ENCODE assay signal across 8 cellular contexts in the genomic region with DNA sequence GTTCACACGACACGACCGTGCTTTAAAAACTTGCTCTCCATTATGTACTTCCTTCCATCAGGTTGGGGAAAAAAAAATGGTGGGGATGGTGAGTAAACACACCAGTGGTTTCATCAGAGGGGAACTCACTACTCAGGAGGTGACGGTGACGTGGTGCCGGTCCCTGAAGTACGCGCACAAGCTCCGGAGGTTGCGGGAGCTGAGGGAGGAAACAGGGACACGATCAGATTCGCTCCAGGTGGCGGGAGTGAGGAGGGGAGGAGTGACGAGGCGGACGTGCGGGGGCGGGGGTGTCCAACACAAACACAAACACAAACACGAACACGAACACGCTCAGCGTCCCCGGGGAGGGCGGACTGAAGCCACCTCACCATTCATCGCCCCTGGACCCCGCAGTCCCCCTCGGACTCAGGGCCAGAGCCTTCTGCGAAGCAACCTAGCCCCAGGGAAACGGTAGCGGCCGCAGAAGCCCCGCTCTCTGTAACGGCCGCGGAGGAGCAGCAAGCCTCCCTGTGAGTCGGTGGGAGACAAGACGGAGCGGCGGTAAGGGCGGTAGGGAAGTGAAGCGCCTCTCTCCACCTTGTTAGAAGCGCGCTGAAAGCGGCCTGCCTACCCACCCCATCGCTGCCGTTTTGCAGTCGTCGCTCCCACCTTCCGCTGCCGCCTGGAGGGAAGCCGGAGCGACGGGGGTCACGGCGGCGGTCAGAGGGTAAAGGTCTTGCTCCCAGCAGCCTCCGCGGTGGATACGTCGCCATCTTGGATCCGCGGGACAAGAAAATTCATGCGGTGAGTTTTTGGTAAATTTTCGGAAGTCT. TPM values are rescaled to one million over a fixed set of nuclear protein-coding genes. Genes with fewer than 3 reads are reported as not detected.
DNase-seq lines count a peak whose midpoint lies in the region; ATAC-seq and TF ChIP-seq lines count a peak whose summit lies in the region.

A gene with protein sequence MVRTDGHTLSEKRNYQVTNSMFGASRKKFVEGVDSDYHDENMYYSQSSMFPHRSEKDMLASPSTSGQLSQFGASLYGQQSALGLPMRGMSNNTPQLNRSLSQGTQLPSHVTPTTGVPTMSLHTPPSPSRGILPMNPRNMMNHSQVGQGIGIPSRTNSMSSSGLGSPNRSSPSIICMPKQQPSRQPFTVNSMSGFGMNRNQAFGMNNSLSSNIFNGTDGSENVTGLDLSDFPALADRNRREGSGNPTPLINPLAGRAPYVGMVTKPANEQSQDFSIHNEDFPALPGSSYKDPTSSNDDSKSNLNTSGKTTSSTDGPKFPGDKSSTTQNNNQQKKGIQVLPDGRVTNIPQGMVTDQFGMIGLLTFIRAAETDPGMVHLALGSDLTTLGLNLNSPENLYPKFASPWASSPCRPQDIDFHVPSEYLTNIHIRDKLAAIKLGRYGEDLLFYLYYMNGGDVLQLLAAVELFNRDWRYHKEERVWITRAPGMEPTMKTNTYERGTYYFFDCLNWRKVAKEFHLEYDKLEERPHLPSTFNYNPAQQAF (plus strand): TSS at position 739 of the 815 bp plus-strand sequence. CDS start 34,794 bp downstream, outside the sequence.

- ATAC-seq in RWPE2 (ENCODE audit: low read depth) = peak; percentile 72
- peak; percentile 88 to 93 for ATAC-seq in natural killer cell treated with Interleukin-12 subunit alpha and Interleukin-12 subunit beta and Interleukin-15 and Interleukin-18, amount 100 ng/mL, for 72 hours

- H3K36me3 ChIP-seq in RWPE2 (ENCODE audit: low read depth) = peaks cover 55% of the 10 kb centered on the region

- H3K9me3 ChIP-seq in RWPE2 (ENCODE audit: severe bottlenecking) = no peaks in the 10 kb centered on the region

- intact Hi-C loops in activated T-helper 2 cell treated with anti-CD3 and anti-CD28 coated beads, Interferon-gamma antibody, Interleukin-2, Interleukin-4, amounts not matched to agents 10 μg/mL and 5 μg/mL and 100 μg/mL, durations not matched to agents 14 hours and 24 hours and 36 hours (cut with micrococcal nuclease) = loop anchor here (1.0 to 5.0 kb wide), 6 partner anchors 74 to 1436 kb away; a partner anchor contains a TSS

- H3K4me3 ChIP-seq in RWPE2 (ENCODE audit: severe bottlenecking) = peak within 1 kb of the TSS; percentile 57

- peak within 1 kb of the TSS; percentile 97 for H3K4me3 Mint-ChIP-seq in activated T-helper 2 cell treated with anti-CD3 and anti-CD28 coated beads, Interferon-gamma antibody, Interleukin-2, Interleukin-4, amounts not matched to agents 10 μg/mL and 5 μg/mL and 100 μg/mL, durations not matched to agents 14 hours and 24 hours and 36 hours (ENCODE audit: low read depth)
- H3K4me3 Mint-ChIP-seq in natural killer cell treated with Interleukin-12 subunit alpha and Interleukin-12 subunit beta and Interleukin-15 and Interleukin-18, amount 100 ng/mL, for 72 hours = peak within 1 kb of the TSS; percentile 100

- H3K36me3 Mint-ChIP-seq in activated T-helper 2 cell treated with anti-CD3 and anti-CD28 coated beads, Interferon-gamma antibody, Interleukin-2, Interleukin-4, amounts not matched to agents 10 μg/mL and 5 μg/mL and 100 μg/mL, durations not matched to agents 14 hours and 24 hours and 36 hours (ENCODE audit: low read depth) = peaks cover 62% of the 10 kb centered on the region
- H3K36me3 Mint-ChIP-seq in natural killer cell treated with Interleukin-12 subunit alpha and Interleukin-12 subunit beta and Interleukin-15 and Interleukin-18, amount 100 ng/mL, for 72 hours = peaks cover 39% of the 10 kb centered on the region

- no peak for TF ChIP-seq CTCF in RWPE2 (IDR thresholded peaks at IDR 0.05; ENCODE audit: poor library complexity, severe bottlenecking)

- H3K9me3 Mint-ChIP-seq in activated T-helper 2 cell treated with anti-CD3 and anti-CD28 coated beads, Interferon-gamma antibody, Interleukin-2, Interleukin-4, amounts not matched to agents 10 μg/mL and 5 μg/mL and 100 μg/mL, durations not matched to agents 14 hours and 24 hours and 36 hours = no peaks in the 10 kb centered on the region
- H3K9me3 Mint-ChIP-seq in natural killer cell treated with Interleukin-12 subunit alpha and Interleukin-12 subunit beta and Interleukin-15 and Interleukin-18, amount 100 ng/mL, for 72 hours = peaks cover 5% of the 10 kb centered on the region

- peak; percentile 87 for DNase-seq in EH (ENCODE audit: low read depth)
- DNase-seq in GOT3 (lab: John Stamatoyannopoulos, UW) = peak; percentile 100
- DNase-seq in LHCN-M2 (ENCODE audit: low read depth) = peak; percentile 85
- DNase-seq in RWPE2 (ENCODE audit: low spot score) = peak; percentile 85
- DNase-seq in activated T-helper 2 cell treated with anti-CD3 and anti-CD28 coated beads, Interferon-gamma antibody, Interleukin-2, Interleukin-4, amounts not matched to agents 10 μg/mL and 5 μg/mL and 100 μg/mL, durations not matched to agents 14 hours and 24 hours and 36 hours (ENCODE audit: low spot score) = peak; percentile 85
- peak; percentile 75 for DNase-seq in fibroblast of peridontal ligament (ENCODE audit: extremely low read depth)
- DNase-seq in natural killer cell treated with Interleukin-12 subunit alpha and Interleukin-12 subunit beta and Interleukin-15 and Interleukin-18, amount 100 ng/mL, for 72 hours (ENCODE audit: low spot score) = peak; percentile 93
- DNase-seq in stimulated activated naive CD4-positive, alpha-beta T cell treated with Interleukin-2 at 50 U/mL for 16 hours (lab: John Stamatoyannopoulos, UW) = peak; percentile 91

- peaks cover 45% of the 10 kb centered on the region for H3K4me1 Mint-ChIP-seq in activated T-helper 2 cell treated with anti-CD3 and anti-CD28 coated beads, Interferon-gamma antibody, Interleukin-2, Interleukin-4, amounts not matched to agents 10 μg/mL and 5 μg/mL and 100 μg/mL, durations not matched to agents 14 hours and 24 hours and 36 hours (ENCODE audit: low read depth)
- peaks cover 47 to 60% of the 10 kb centered on the region in 2 donors for H3K4me1 Mint-ChIP-seq in natural killer cell treated with Interleukin-12 subunit alpha and Interleukin-12 subunit beta and Interleukin-15 and Interleukin-18, amount 100 ng/mL, for 72 hours (ENCODE audit: low read depth in 2 of 2)

- peaks cover 32% of the 10 kb centered on the region for H3K4me1 ChIP-seq in RWPE2 (ENCODE audit: insufficient read depth, poor library complexity, severe bottlenecking)

- H3K27ac Mint-ChIP-seq in activated T-helper 2 cell treated with anti-CD3 and anti-CD28 coated beads, Interferon-gamma antibody, Interleukin-2, Interleukin-4, amounts not matched to agents 10 μg/mL and 5 μg/mL and 100 μg/mL, durations not matched to agents 14 hours and 24 hours and 36 hours = peak within 1 kb of the TSS; percentile 99
- H3K27ac Mint-ChIP-seq in natural killer cell treated with Interleukin-12 subunit alpha and Interleukin-12 subunit beta and Interleukin-15 and Interleukin-18, amount 100 ng/mL, for 72 hours = peak within 1 kb of the TSS; percentile 99 to 100

- H3K27ac ChIP-seq in RWPE2 (ENCODE audit: poor library complexity, severe bottlenecking) = peak within 1 kb of the TSS; percentile 94

- no peaks in the 10 kb centered on the region for H3K27me3 Mint-ChIP-seq in activated T-helper 2 cell treated with anti-CD3 and anti-CD28 coated beads, Interferon-gamma antibody, Interleukin-2, Interleukin-4, amounts not matched to agents 10 μg/mL and 5 μg/mL and 100 μg/mL, durations not matched to agents 14 hours and 24 hours and 36 hours (ENCODE audit: low read depth)
- no peaks in the 10 kb centered on the region for H3K27me3 Mint-ChIP-seq in natural killer cell treated with Interleukin-12 subunit alpha and Interleukin-12 subunit beta and Interleukin-15 and Interleukin-18, amount 100 ng/mL, for 72 hours

- no peaks in the 10 kb centered on the region for H3K27me3 ChIP-seq in RWPE2 (ENCODE audit: insufficient read depth, poor library complexity, severe bottlenecking)

RNA-seq across cellular contexts. Expression of the gene that starts here (rescaled TPM):
- total RNA-seq in LHCN-M2 (2014; rRNA removed) = 87.0 and 88.3 TPM in 2 replicates
- 37.7 TPM for polyA plus RNA-seq in LHCN-M2 (2012)
- total RNA-seq in activated T-helper 2 cell treated with anti-CD3 and anti-CD28 coated beads, Interferon-gamma antibody, Interleukin-2, Interleukin-4, amounts not matched to agents 10 μg/mL and 5 μg/mL and 100 μg/mL, durations not matched to agents 14 hours and 24 hours and 36 hours = 67.1 and 69.1 TPM in 2 replicates
- 10 to 100 TPM; 74.1 to 82.9 TPM for total RNA-seq in natural killer cell treated with Interleukin-12 subunit alpha and Interleukin-12 subunit beta and Interleukin-15 and Interleukin-18, amount 100 ng/mL, for 72 hours

Comparison
In these comparisons a context has a peak if more than half of its experiments do, and no peak if none do; other contexts are left out.
1. Peak in every context shown above with its lines: DNase-seq, ATAC-seq, H3K4me3 ChIP-seq and H3K27ac ChIP-seq.